ENCODE assay signal across 8 cellular contexts in genomic region chr16:1964046-1964505, GRCh38. TPM values are rescaled to one million over a fixed set of nuclear protein-coding genes. Genes with fewer than 3 reads are reported as not detected.
DNase-seq lines count a peak whose midpoint lies in the region; ATAC-seq, FAIRE-seq and TF ChIP-seq lines count a peak whose summit lies in the region.

No MANE protein-coding gene starts in this region.

- no peak for TF ChIP-seq EP300 in A549 (IDR thresholded peaks at IDR 0.05)

- H3K4me1 ChIP-seq in A549: peaks cover 34% of the 10 kb centered on the region
- peaks cover 33% of the 10 kb centered on the region for H3K4me1 ChIP-seq in adipocyte (ENCODE audit: control insufficient read depth, insufficient read depth, low read length)
- H3K4me1 ChIP-seq in iPS-18a (ENCODE audit: control insufficient read depth, low read depth, low read length): peaks cover 10% of the 10 kb centered on the region

- peak overlapping the region; percentile 99 for H3K9ac ChIP-seq in adipocyte (ENCODE audit: low read length)
- peak overlapping the region; percentile 91 for H3K9ac ChIP-seq in iPS-18a (ENCODE audit: low read length)

- no peak for TF ChIP-seq POLR2A in A549 (IDR thresholded peaks at IDR 0.05; ENCODE audit: low read length)

- TF ChIP-seq CTCF in A549 (IDR thresholded peaks at IDR 0.05): no peak
- TF ChIP-seq CTCF in LNCAP (IDR thresholded peaks at IDR 0.05): 0 out of 2 replicates have a peak, but pooled peaks have one; percentile 35

- no peaks in the 10 kb centered on the region for H3K27me3 ChIP-seq in adipocyte (replicated peaks; ENCODE audit: control insufficient read depth, insufficient read depth, low read length)
- no peaks in the 10 kb centered on the region for H3K27me3 ChIP-seq in iPS-18a (ENCODE audit: control insufficient read depth, insufficient read depth, low read length)

- no peak for TF ChIP-seq RAD21 in A549 (conservative IDR thresholded peaks at IDR 0.05 in 1 of 2, IDR thresholded peaks at IDR 0.05 in 1 of 2)

- POLR2A ChIA-PET in A549 (lab: Yijun Ruan, JAX): interaction anchor here (0.9 to 2.2 kb wide), 29 partner anchors 12 to 537 kb away, joined by 3 to 50 read pairs (median 5); partner anchors contain the start of genes ECI1, FAHD1, GFER and HAGH

- ATAC-seq in A549 (peak in 1 of 2 experiments; percentile 3; a peak in 3 of 6 replicates), GM18907 (IDR thresholded peaks at IDR 0.05; ENCODE audit: unreplicated experiment) (peak; percentile 18)

- 8% methylated on average over 19 of the region's 33 CpGs for whole genome bisulfite sequencing in A549 (ENCODE audit: missing lambda C conversion rate)

- DNase-seq in A549 (ENCODE audit: low read depth in 1 of 2, low spot score in 1 of 2) (peak in 1 of 2 experiments; percentile 30), adipocyte (ENCODE audit: low read depth) (peak; percentile 71), COR-L47 (lab: John Stamatoyannopoulos, UW) (no peak), retina (no peak)
- DNase-seq in stimulated activated CD4-positive, alpha-beta T cell treated with anti-CD3 and anti-CD28 coated beads, Interleukin-4, amount 100 ng/mL, for 4 hours: peak; percentile 33 to 45

- H3K27ac ChIP-seq in A549 (peak overlapping the region; percentile 92 to 100), iPS-18a (ENCODE audit: low read length) (peak overlapping the region; percentile 3)

- peak overlapping the region; percentile 94 for H3K4me2 ChIP-seq in A549

- FAIRE-seq in A549 (lab: Jason Lieb, UNC): no peak

- H3K4me3 ChIP-seq in A549 (peak overlapping the region; percentile 88), adipocyte (ENCODE audit: low read length) (peak overlapping the region; percentile 90), iPS-18a (ENCODE audit: low read length) (peak overlapping the region; percentile 80)

- CTCF ChIA-PET in A549 (lab: Yijun Ruan, JAX): interaction anchor here (0.6 to 1.0 kb wide), 2 partner anchors 41 to 138 kb away, joined by 3 to 4 read pairs; no protein-coding TSS in a partner anchor

- H3K9me3 ChIP-seq in A549: no peaks in the 10 kb centered on the region
- no peaks in the 10 kb centered on the region for H3K9me3 ChIP-seq in adipocyte (ENCODE audit: control insufficient read depth, low read length)
- H3K9me3 ChIP-seq in iPS-18a (ENCODE audit: control insufficient read depth, low read depth, low read length): no peaks in the 10 kb centered on the region

- H3K36me3 ChIP-seq in adipocyte (ENCODE audit: control insufficient read depth, insufficient read depth, low read length, severe bottlenecking) (peaks cover 31% of the 10 kb centered on the region), iPS-18a (ENCODE audit: control insufficient read depth, low read depth, low read length) (peaks cover 30% of the 10 kb centered on the region)

TF ChIP-seq in A549, 52 proteins besides CTCF, POLR2A, EP300 and RAD21:
- TF ChIP-seq FOSB (CRISPR knock-in tag; IDR thresholded peaks at IDR 0.05): 0 out of 2 replicates have a peak, but pooled peaks have one; percentile 30
- TF ChIP-seq HOXA7 (CRISPR knock-in tag; IDR thresholded peaks at IDR 0.05): peak; percentile 80; the same call in 1 of the 2 replicates
- TF ChIP-seq USF2 (IDR thresholded peaks at IDR 0.05): no peak
- TF ChIP-seq TFCP2L1 (CRISPR knock-in tag; IDR thresholded peaks at IDR 0.05): peak; percentile 68; the same call in 1 of the 2 replicates
- peak; percentile 32; the same call in 1 of the 2 replicates for TF ChIP-seq KDM5A (IDR thresholded peaks at IDR 0.05)

RNA-seq across cellular contexts. Expression of gene RPS2, which starts 0.6 kb away (rescaled TPM):
- polyA plus RNA-seq in A549 (2011; rRNA removed): 2,621 and 3,507 TPM in 2 replicates
- polyA plus RNA-seq in A549 (2012; cell fraction: cytosol; rRNA removed): 9,728 and 10,634 TPM in 2 replicates
- polyA plus RNA-seq in A549 (2012; cell fraction: nucleus; rRNA removed): 6,217 and 7,236 TPM in 2 replicates
- polyA plus RNA-seq in A549 (2017; fragmentation: RNase III; extraction: RNeasy Plus Mini Kit Qiagen cat#74134 plus additional on column Dnase treatment): 3,378 to 3,689 TPM (median 3,626 TPM) in 3 replicates
- 2,806 and 2,960 TPM in 2 replicates for polyA minus RNA-seq in A549 (2011; rRNA and poly(A)+ RNA removed)

RNA-seq across cellular contexts. Expression of gene RNF151, which starts 2.6 kb away (rescaled TPM):
- polyA plus RNA-seq in A549 (2011; rRNA removed): not detected in 2 replicates
- polyA plus RNA-seq in A549 (2012; cell fraction: cytosol; rRNA removed): 0.16 TPM in 1 of 2 replicates, not detected in the other
- 0.33 and 0.34 TPM in 2 replicates for polyA plus RNA-seq in A549 (2012; cell fraction: nucleus; rRNA removed)
- polyA plus RNA-seq in A549 (2017; fragmentation: RNase III; extraction: RNeasy Plus Mini Kit Qiagen cat#74134 plus additional on column Dnase treatment): not detected in 3 replicates
- not detected in 2 replicates for polyA minus RNA-seq in A549 (2011; rRNA and poly(A)+ RNA removed)

RNA-seq across cellular contexts. Expression of gene NDUFB10, which starts 4.7 kb away (rescaled TPM):
- polyA plus RNA-seq in A549 (2011; rRNA removed) (151 and 198 TPM in 2 replicates), A549 (2017; fragmentation: RNase III; extraction: RNeasy Plus Mini Kit Qiagen cat#74134 plus additional on column Dnase treatment) (367 to 410 TPM (median 389 TPM) in 3 replicates)
- polyA plus RNA-seq in A549 (2012; cell fraction: cytosol; rRNA removed): 614 and 662 TPM in 2 replicates
- polyA plus RNA-seq in A549 (2012; cell fraction: nucleus; rRNA removed): 311 and 379 TPM in 2 replicates
- 233 and 240 TPM in 2 replicates for polyA minus RNA-seq in A549 (2011; rRNA and poly(A)+ RNA removed)

RNA-seq across cellular contexts. Expression of gene TBL3, which starts 7.8 kb away (rescaled TPM):
- polyA plus RNA-seq in A549 (2011; rRNA removed) (21.9 and 25.9 TPM in 2 replicates), A549 (2017; fragmentation: RNase III; extraction: RNeasy Plus Mini Kit Qiagen cat#74134 plus additional on column Dnase treatment) (41.9 to 45.0 TPM (median 42.8 TPM) in 3 replicates)
- polyA plus RNA-seq in A549 (2012; cell fraction: cytosol; rRNA removed): 57.4 and 62.8 TPM in 2 replicates
- 182 and 262 TPM in 2 replicates for polyA plus RNA-seq in A549 (2012; cell fraction: nucleus; rRNA removed)
- polyA minus RNA-seq in A549 (2011; rRNA and poly(A)+ RNA removed): 27.8 and 43.8 TPM in 2 replicates

RNA-seq across cellular contexts. Expression of gene RPL3L, which starts 9.6 kb away (rescaled TPM):
- polyA plus RNA-seq in A549 (2011; rRNA removed): not detected in 2 replicates
- polyA plus RNA-seq in A549 (2012; cell fraction: cytosol; rRNA removed): 0.04 TPM in 1 of 2 replicates, not detected in the other
- 0.02 TPM in 1 of 2 replicates, not detected in the other for polyA plus RNA-seq in A549 (2012; cell fraction: nucleus; rRNA removed)
- polyA plus RNA-seq in A549 (2017; fragmentation: RNase III; extraction: RNeasy Plus Mini Kit Qiagen cat#74134 plus additional on column Dnase treatment): 0.20 TPM in 1 of 3 replicates, not detected in the others
- polyA minus RNA-seq in A549 (2011; rRNA and poly(A)+ RNA removed): not detected in 2 replicates

Comparison
In these comparisons a context has a peak if more than half of its experiments do, and no peak if none do; other contexts are left out.
1. DNase-seq: peak in adipocyte (single experiment) and stimulated activated CD4-positive, alpha-beta T cell treated with anti-CD3 and anti-CD28 coated beads, Interleukin-4, amount 100 ng/mL, for 4 hours (2 of 2); none in COR-L47 (single experiment) and retina (single experiment).
2. Peak in every context shown above with its lines, with median percentiles within 50 percentile points of each other: H3K4me3 ChIP-seq.